8 cellular contexts compared by ENCODE assay signal in genomic region chr7:124033093-124033806, GRCh38. TPM values are rescaled to one million over a fixed set of nuclear protein-coding genes. Genes with fewer than 3 reads are reported as not detected.
DNase-seq lines count a peak whose midpoint lies in the region; ATAC-seq and TF ChIP-seq lines count a peak whose summit lies in the region.

No MANE protein-coding gene starts in this region.

- no peak for TF ChIP-seq POLR2A in GM18505 (IDR thresholded peaks at IDR 0.05; ENCODE audit: borderline replicate concordance, extremely low read depth, insufficient read depth, insufficient read length)
- TF ChIP-seq POLR2A in transverse colon (IDR thresholded peaks at IDR 0.05): no peak

- H3K4me1 ChIP-seq in HUES6 (ENCODE audit: control insufficient read depth, insufficient read depth, low read length): peaks cover 9% of the 10 kb centered on the region
- H3K4me1 ChIP-seq in colonic mucosa: peaks cover 13% of the 10 kb centered on the region
- H3K4me1 ChIP-seq in lower lobe of right lung: peaks cover 14% of the 10 kb centered on the region
- peaks cover 10 to 50% (median 23%) of the 10 kb centered on the region in 4 donors for H3K4me1 ChIP-seq in transverse colon

- TF ChIP-seq CTCF in colonic mucosa (IDR thresholded peaks at IDR 0.05): no peak
- no peak for TF ChIP-seq CTCF in lower lobe of right lung (IDR thresholded peaks at IDR 0.05)
- TF ChIP-seq CTCF in transverse colon (IDR thresholded peaks at IDR 0.05): no peak

- H3K9ac ChIP-seq in HUES6 (ENCODE audit: low read length): peak overlapping the region; percentile 81
- H3K9ac ChIP-seq in colonic mucosa (ENCODE audit: low read depth in 2 of 2, low read length in 2 of 2): peak overlapping the region in 1 of 2 donors; percentile 9

- no peaks in the 10 kb centered on the region for H3K9me3 ChIP-seq in HUES6 (ENCODE audit: control insufficient read depth, insufficient read depth, low read depth, low read length)
- H3K9me3 ChIP-seq in colonic mucosa: no peaks in the 10 kb centered on the region
- H3K9me3 ChIP-seq in lower lobe of right lung: no peaks in the 10 kb centered on the region
- H3K9me3 ChIP-seq in transverse colon: no peaks in the 10 kb centered on the region

- ATAC-seq in GM18505 (IDR thresholded peaks at IDR 0.05; ENCODE audit: unreplicated experiment) (peak; percentile 32), lower lobe of right lung (peak; percentile 40 to 44), GM18520 (IDR thresholded peaks at IDR 0.05; ENCODE audit: unreplicated experiment) (no peak), HG03139 (IDR thresholded peaks at IDR 0.05; ENCODE audit: unreplicated experiment) (no peak)

- in situ Hi-C loops in transverse colon (cut with MboI; ENCODE audit: low pct_ligation_motif_present in 1 of 4, low pct_unique_long_range_greater_than_20kb in 1 of 4, low sequenced_read_pairs in 3 of 4): no loop called here

- H3K27me3 ChIP-seq in HUES6 (ENCODE audit: control insufficient read depth, insufficient read depth, low read length) (peaks cover 46% of the 10 kb centered on the region), colonic mucosa (peaks cover 25% of the 10 kb centered on the region), lower lobe of right lung (ENCODE audit: low read depth) (peaks cover 37% of the 10 kb centered on the region), transverse colon (peaks cover 68% of the 10 kb centered on the region)

- TF ChIP-seq EP300 in transverse colon (IDR thresholded peaks at IDR 0.05; ENCODE audit: low read depth): no peak

- H3K27ac ChIP-seq in HUES6 (ENCODE audit: low read depth, low read length) (no peak overlapping the region), colonic mucosa (no peak overlapping the region), lower lobe of right lung (no peak overlapping the region), transverse colon (no peak overlapping the region)

- intact Hi-C loops in colonic mucosa (cut with DNase I): no loop called here
- intact Hi-C loops in lower lobe of right lung (cut with DNase I): no loop called here
- intact Hi-C loops in transverse colon (cut with DNase I; ENCODE audit: low total_unique reads): no loop called here

- H3K4me3 ChIP-seq in HUES6 (ENCODE audit: low read depth, low read length) (peak overlapping the region; percentile 89), colonic mucosa (peak overlapping the region; percentile 48), lower lobe of right lung (peak overlapping the region; percentile 46), transverse colon (peak overlapping the region; percentile 6 to 58 (median 41))

- DNase-seq in colonic mucosa: no peak
- peak; percentile 41 for DNase-seq in lower lobe of right lung
- peak; percentile 32 for DNase-seq in transverse colon
- no peak for DNase-seq in mucosa of gallbladder (ENCODE audit: low spot score)

- H3K36me3 ChIP-seq in HUES6 (ENCODE audit: control insufficient read depth, insufficient read depth, low read length) (no peaks in the 10 kb centered on the region), colonic mucosa (no peaks in the 10 kb centered on the region), lower lobe of right lung (no peaks in the 10 kb centered on the region), transverse colon (no peaks in the 10 kb centered on the region)

- WGBS in transverse colon (ENCODE audit: low coverage in 1 of 2), 2 donors: 7% methylated on average over 44 of the region's 71 CpGs; no CpG with 5 or more reads in 1 of the 2 donors

RNA-seq across cellular contexts. Expression of gene TMEM229A, which starts 0.4 kb away (rescaled TPM):
- total RNA-seq in colonic mucosa (not detected), lower lobe of right lung (not detected), transverse colon (under 1 TPM in 1 of 4 donors, not detected in 3; 0.55 TPM), mucosa of gallbladder (0.66 TPM)

Comparison
In these comparisons a context has a peak if more than half of its experiments do, and no peak if none do; other contexts are left out.
1. ATAC-seq: peak in GM18505 (single experiment) and lower lobe of right lung (2 of 2); none in GM18520 (single experiment) and HG03139 (single experiment).
2. DNase-seq: peak in lower lobe of right lung (single experiment) and transverse colon (single experiment); none in colonic mucosa (single experiment) and mucosa of gallbladder (single experiment).
3. Peak in every context shown above with its lines, with median percentiles within 50 percentile points of each other: H3K4me3 ChIP-seq.